ENCODE assay signal across 2 cellular contexts in the genomic region with DNA sequence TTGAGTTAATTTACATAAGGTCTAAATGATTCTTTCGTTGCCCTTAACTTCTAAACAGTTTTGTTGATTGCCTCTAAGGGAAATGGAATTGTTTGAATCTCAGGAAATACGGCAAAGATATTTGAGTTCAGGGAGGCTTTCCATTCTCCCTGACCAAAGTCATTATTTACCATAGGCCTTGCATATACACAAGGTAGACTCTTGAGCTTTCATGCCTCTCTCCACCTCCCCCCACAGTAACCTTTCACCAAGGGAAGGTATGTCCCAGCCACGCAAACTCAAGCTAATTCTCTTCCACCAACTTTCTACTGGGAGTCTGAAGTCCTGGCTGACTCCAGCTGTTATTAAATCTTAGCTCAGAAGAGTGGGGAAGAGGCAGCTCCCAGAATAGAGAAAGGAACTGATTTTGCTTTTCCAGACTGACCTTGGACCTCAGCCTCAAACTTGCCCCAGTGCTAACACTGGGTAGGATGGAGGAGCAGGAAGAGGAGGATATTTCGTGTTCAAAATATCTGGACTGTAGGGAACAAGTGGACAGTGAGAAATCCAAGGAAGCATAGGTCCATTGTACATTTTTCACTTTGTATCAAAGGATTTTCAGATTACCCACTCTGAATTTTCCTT.
TF ChIP-seq lines count a peak whose summit lies in the region.

No MANE protein-coding gene starts in this region.

TF ChIP-seq in A549, 52 proteins besides CTCF, POLR2A, EP300 and RAD21 (continued from another document):
- TF ChIP-seq, protein P1, sequence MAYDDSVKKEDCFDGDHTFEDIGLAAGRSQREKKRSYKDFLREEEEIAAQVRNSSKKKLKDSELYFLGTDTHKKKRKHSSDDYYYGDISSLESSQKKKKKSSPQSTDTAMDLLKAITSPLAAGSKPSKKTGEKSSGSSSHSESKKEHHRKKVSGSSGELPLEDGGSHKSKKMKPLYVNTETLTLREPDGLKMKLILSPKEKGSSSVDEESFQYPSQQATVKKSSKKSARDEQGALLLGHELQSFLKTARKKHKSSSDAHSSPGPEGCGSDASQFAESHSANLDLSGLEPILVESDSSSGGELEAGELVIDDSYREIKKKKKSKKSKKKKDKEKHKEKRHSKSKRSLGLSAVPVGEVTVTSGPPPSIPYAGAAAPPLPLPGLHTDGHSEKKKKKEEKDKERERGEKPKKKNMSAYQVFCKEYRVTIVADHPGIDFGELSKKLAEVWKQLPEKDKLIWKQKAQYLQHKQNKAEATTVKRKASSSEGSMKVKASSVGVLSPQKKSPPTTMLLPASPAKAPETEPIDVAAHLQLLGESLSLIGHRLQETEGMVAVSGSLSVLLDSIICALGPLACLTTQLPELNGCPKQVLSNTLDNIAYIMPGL (CRISPR knock-in tag; IDR thresholded peaks at IDR 0.05; ENCODE audit: borderline replicate concordance) = no peak
- TF ChIP-seq RNF2 (IDR thresholded peaks at IDR 0.05; ENCODE audit: borderline replicate concordance, low read depth) = no peak
- TF ChIP-seq SMC3 (IDR thresholded peaks at IDR 0.05) = no peak
- TF ChIP-seq, protein P2, sequence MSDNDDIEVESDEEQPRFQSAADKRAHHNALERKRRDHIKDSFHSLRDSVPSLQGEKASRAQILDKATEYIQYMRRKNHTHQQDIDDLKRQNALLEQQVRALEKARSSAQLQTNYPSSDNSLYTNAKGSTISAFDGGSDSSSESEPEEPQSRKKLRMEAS (IDR thresholded peaks at IDR 0.05) = no peak
- TF ChIP-seq, protein P3, sequence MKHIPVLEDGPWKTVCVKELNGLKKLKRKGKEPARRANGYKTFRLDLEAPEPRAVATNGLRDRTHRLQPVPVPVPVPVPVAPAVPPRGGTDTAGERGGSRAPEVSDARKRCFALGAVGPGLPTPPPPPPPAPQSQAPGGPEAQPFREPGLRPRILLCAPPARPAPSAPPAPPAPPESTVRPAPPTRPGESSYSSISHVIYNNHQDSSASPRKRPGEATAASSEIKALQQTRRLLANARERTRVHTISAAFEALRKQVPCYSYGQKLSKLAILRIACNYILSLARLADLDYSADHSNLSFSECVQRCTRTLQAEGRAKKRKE (CRISPR knock-in tag; IDR thresholded peaks at IDR 0.05; ENCODE audit: low read depth) = no peak
- TF ChIP-seq HOXB13 (CRISPR knock-in tag; IDR thresholded peaks at IDR 0.05; ENCODE audit: low read depth) = no peak
- no peak for TF ChIP-seq KDM1A (IDR thresholded peaks at IDR 0.05; ENCODE audit: low read depth)
- no peak for TF ChIP-seq HOXB5 (CRISPR knock-in tag; IDR thresholded peaks at IDR 0.05)

TF ChIP-seq in WTC11, 78 proteins besides CTCF, POLR2A, EP300 and RAD21 (continued from another document):
- TF ChIP-seq ZNF121 (CRISPR knock-in tag; IDR thresholded peaks at IDR 0.05) (no peak), JUN (CRISPR knock-in tag; IDR thresholded peaks at IDR 0.05) (no peak), ZNF219 (CRISPR knock-in tag; IDR thresholded peaks at IDR 0.05; ENCODE audit: borderline replicate concordance) (no peak), EMX1 (CRISPR knock-in tag; IDR thresholded peaks at IDR 0.05) (no peak)
- TF ChIP-seq, protein P4, sequence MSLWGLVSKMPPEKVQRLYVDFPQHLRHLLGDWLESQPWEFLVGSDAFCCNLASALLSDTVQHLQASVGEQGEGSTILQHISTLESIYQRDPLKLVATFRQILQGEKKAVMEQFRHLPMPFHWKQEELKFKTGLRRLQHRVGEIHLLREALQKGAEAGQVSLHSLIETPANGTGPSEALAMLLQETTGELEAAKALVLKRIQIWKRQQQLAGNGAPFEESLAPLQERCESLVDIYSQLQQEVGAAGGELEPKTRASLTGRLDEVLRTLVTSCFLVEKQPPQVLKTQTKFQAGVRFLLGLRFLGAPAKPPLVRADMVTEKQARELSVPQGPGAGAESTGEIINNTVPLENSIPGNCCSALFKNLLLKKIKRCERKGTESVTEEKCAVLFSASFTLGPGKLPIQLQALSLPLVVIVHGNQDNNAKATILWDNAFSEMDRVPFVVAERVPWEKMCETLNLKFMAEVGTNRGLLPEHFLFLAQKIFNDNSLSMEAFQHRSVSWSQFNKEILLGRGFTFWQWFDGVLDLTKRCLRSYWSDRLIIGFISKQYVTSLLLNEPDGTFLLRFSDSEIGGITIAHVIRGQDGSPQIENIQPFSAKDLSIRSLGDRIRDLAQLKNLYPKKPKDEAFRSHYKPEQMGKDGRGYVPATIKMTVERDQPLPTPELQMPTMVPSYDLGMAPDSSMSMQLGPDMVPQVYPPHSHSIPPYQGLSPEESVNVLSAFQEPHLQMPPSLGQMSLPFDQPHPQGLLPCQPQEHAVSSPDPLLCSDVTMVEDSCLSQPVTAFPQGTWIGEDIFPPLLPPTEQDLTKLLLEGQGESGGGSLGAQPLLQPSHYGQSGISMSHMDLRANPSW (CRISPR knock-in tag; conservative IDR thresholded peaks at IDR 0.05; ENCODE audit: low read depth) = no peak
